In the genomic region with DNA sequence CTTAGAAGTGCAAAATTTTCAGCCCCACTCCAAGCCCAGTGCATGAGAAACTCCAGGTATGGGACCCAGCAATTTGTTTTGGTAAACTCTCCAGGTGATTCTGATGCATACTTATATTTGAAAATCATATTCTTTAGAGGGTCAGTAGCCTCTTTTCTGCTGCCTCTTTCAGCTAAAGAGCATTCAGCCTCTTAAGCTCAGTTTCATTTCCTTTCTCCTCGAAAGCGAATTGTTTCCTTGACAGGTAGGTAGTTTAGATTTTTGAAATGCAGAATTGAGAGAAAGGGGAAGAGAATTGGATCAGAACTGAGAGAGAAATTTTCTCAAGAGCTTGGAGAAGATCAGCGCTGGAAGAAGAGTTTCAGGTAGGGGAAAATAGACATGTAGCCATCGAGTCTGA, we compare ENCODE assay signal across 12 cellular contexts.
DNase-seq lines count a peak whose midpoint lies in the region; ATAC-seq lines count a peak whose summit lies in the region.
"Had no signal": no experiment of that assay in that cellular context is flagged by ENCODE, and none has a peak within 500 bp of the region (broad histone marks: within the 10 kb centered on the region; RNA-seq: fewer than 3 reads in every experiment).

No MANE protein-coding gene starts in this region.

- no peaks in the 10 kb centered on the region for H3K9me3 Mint-ChIP-seq in stimulated activated naive B cell treated with anti-CD40 and anti-IgM and Interleukin-4, amounts not matched to agents 10 μg/mL and 1 μg/mL and 100 μg/mL, for 72 hours

- H3K4me1 Mint-ChIP-seq in stimulated activated naive B cell treated with anti-CD40 and anti-IgM and Interleukin-4, amounts not matched to agents 10 μg/mL and 1 μg/mL and 100 μg/mL, for 72 hours, result peaks cover 5 to 12% of the 10 kb centered on the region in 2 donors

- peaks cover 1 to 9% of the 10 kb centered on the region in 2 donors for H3K27me3 Mint-ChIP-seq in stimulated activated naive B cell treated with anti-CD40 and anti-IgM and Interleukin-4, amounts not matched to agents 10 μg/mL and 1 μg/mL and 100 μg/mL, for 72 hours
- H3K27me3 Mint-ChIP-seq: activated T-cell treated with anti-CD3 and anti-CD28 coated beads, Interleukin-2, amount 50 U/mL, for 24 hours had no signal

- H3K27ac Mint-ChIP-seq in stimulated activated naive B cell treated with anti-CD40 and anti-IgM and Interleukin-4, amounts not matched to agents 10 μg/mL and 1 μg/mL and 100 μg/mL, for 72 hours, result peak overlapping the region; percentile 4
- H3K27ac Mint-ChIP-seq: activated T-cell treated with anti-CD3 and anti-CD28 coated beads, Interleukin-2, amount 50 U/mL, for 24 hours had no signal

- ATAC-seq in GM19025 (IDR thresholded peaks at IDR 0.05; ENCODE audit: low read depth, unreplicated experiment), result peak; percentile 36
- peak; percentile 51 for ATAC-seq in GM21723 (IDR thresholded peaks at IDR 0.05; ENCODE audit: unreplicated experiment)
- peak; percentile 38 for ATAC-seq in HG03103 (IDR thresholded peaks at IDR 0.05; ENCODE audit: low read depth, unreplicated experiment)
- peak; percentile 22 to 51 for ATAC-seq in stimulated activated naive B cell treated with anti-CD40 and anti-IgM and Interleukin-4, amounts not matched to agents 10 μg/mL and 1 μg/mL and 100 μg/mL, for 72 hours (replicated peaks)
- ATAC-seq: right lobe of liver had no signal

- H3K36me3 Mint-ChIP-seq in stimulated activated naive B cell treated with anti-CD40 and anti-IgM and Interleukin-4, amounts not matched to agents 10 μg/mL and 1 μg/mL and 100 μg/mL, for 72 hours, result no peaks in the 10 kb centered on the region

- H3K4me3 Mint-ChIP-seq in stimulated activated naive B cell treated with anti-CD40 and anti-IgM and Interleukin-4, amounts not matched to agents 10 μg/mL and 1 μg/mL and 100 μg/mL, for 72 hours, result peak overlapping the region; percentile 41 to 59
- H3K4me3 Mint-ChIP-seq: activated T-cell treated with anti-CD3 and anti-CD28 coated beads, Interleukin-2, amount 50 U/mL, for 24 hours had no signal

- no peak for DNase-seq in stimulated activated naive B cell treated with anti-CD40 and anti-IgM and Interleukin-4, amounts not matched to agents 10 μg/mL and 1 μg/mL and 100 μg/mL, for 72 hours
- DNase-seq in stimulated activated CD4-positive, alpha-beta T cell treated with anti-CD3 and anti-CD28 coated beads, Interleukin-4, amount 100 ng/mL, for 4 hours, result no peak
- no peak for DNase-seq in activated gamma-delta T cell treated with Interleukin-2 at 50 U/mL for 16 hours
- DNase-seq in activated naive CD4-positive, alpha-beta T cell treated with anti-CD3 and anti-CD28 coated beads, Interleukin-2, amount 50 U/mL, for 16 hours, result no peak
- DNase-seq: activated T-cell treated with anti-CD3 and anti-CD28 coated beads, Interleukin-2, amount 50 U/mL, for 24 hours; anterior cingulate cortex; foreskin fibroblast; kidney glomerular epithelial cell; right lobe of liver had no signal
